ENCODE assay signal across 7 cellular contexts in genomic region chr17:81832608-81833159, GRCh38. TPM values are rescaled to one million over a fixed set of nuclear protein-coding genes. Genes with fewer than 3 reads are reported as not detected.
A peak's percentile ranks its signal among the peaks of the same experiment; 100 is the strongest.
DNase-seq lines count a peak whose midpoint lies in the region; ATAC-seq and TF ChIP-seq lines count a peak whose summit lies in the region.

No MANE protein-coding gene starts in this region.

- H3K27ac ChIP-seq in SK-N-MC (peak overlapping the region; percentile 83), caudate nucleus (ENCODE audit: low read depth, low read length) (peak overlapping the region; percentile 44), right lobe of liver (peak overlapping the region; percentile 31 to 71 (median 59))

- H3K9me3 ChIP-seq in SK-N-MC (ENCODE audit: low read depth, low read length) (no peaks in the 10 kb centered on the region), right lobe of liver (no peaks in the 10 kb centered on the region)

- TF ChIP-seq POLR2A in right lobe of liver (IDR thresholded peaks at IDR 0.05): no peak

- DNase-seq in SK-N-MC (ENCODE audit: low read depth, low spot score) (no peak), caudate nucleus (lab: John Stamatoyannopoulos, UW) (peak in 8 of 61 donors; percentile 11 to 56 (median 34)), right lobe of liver (peak in 1 of 3 donors; percentile 52), NCI-H2029 treated with DMSO at 0.1 percent for 48 hours (lab: John Stamatoyannopoulos, UW) (no peak)
- DNase-seq in stimulated activated CD8-positive, alpha-beta memory T cell treated with anti-CD3 and anti-CD28 coated beads, Interleukin-15, amount 100 ng/mL, for 4 hours (ENCODE audit: low read depth in 2 of 2): peak; percentile 11 to 39

- H3K36me3 ChIP-seq in SK-N-MC (ENCODE audit: insufficient read depth, low read length): no peaks in the 10 kb centered on the region
- H3K36me3 ChIP-seq in right lobe of liver: no peaks in the 10 kb centered on the region

- no peak for TF ChIP-seq CTCF in right lobe of liver (IDR thresholded peaks at IDR 0.05)

- ATAC-seq in GM18873 (IDR thresholded peaks at IDR 0.05; ENCODE audit: low FRiP score, unreplicated experiment): peak; percentile 29
- peak; percentile 36 for ATAC-seq in HG02938 (IDR thresholded peaks at IDR 0.05; ENCODE audit: unreplicated experiment)
- ATAC-seq in right lobe of liver: peak in 2 of 4 donors; percentile 5 to 9

- under 1% methylated on average over 24 of the region's 65 CpGs for WGBS in right lobe of liver (ENCODE audit: insufficient coverage, low coverage, low lambda C conversion rate, missing lambda C conversion rate)

- H3K4me3 ChIP-seq in SK-N-MC (peak overlapping the region; percentile 98), right lobe of liver (peak overlapping the region; percentile 86 to 91 (median 89))

- H3K4me1 ChIP-seq in right lobe of liver: peaks cover 0 to 18% (median 3%) of the 10 kb centered on the region in 4 donors

- intact Hi-C loops in right lobe of liver (cut with DNase I): no loop called here

- no peaks in the 10 kb centered on the region for H3K27me3 ChIP-seq in right lobe of liver

- H3K9ac ChIP-seq in SK-N-MC (ENCODE audit: insufficient read length): peak overlapping the region; percentile 90

RNA-seq across cellular contexts. Expression of gene MCRIP1, which starts 0.4 kb away (rescaled TPM):
- 10 to 100 TPM; 19.0 to 32.6 (median 25.7) TPM for total RNA-seq in right lobe of liver

RNA-seq across cellular contexts. Expression of gene PPP1R27, which starts 2.2 kb away (rescaled TPM):
- total RNA-seq in right lobe of liver: under 1 TPM in 3 of 6 experiments, not detected in 3; 0.27 to 0.62 (median 0.40) TPM

RNA-seq across cellular contexts. Expression of gene P4HB, which starts 27.7 kb away (rescaled TPM):
- 1,000 to 10,000 TPM in 5 of 6 experiments, 100 to 1,000 TPM in 1; 856 to 5,039 (median 1,455) TPM for total RNA-seq in right lobe of liver

RNA-seq across cellular contexts. Expression of gene GCGR, which starts 28.7 kb away (rescaled TPM):
- 100 to 1,000 TPM in 2 of 6 experiments, 10 to 100 TPM in 4; 39.5 to 146 (median 68.5) TPM for total RNA-seq in right lobe of liver

RNA-seq across cellular contexts. Expression of gene ARHGDIA, which starts 38.5 kb away (rescaled TPM):
- 100 to 1,000 TPM in 5 of 6 experiments, 10 to 100 TPM in 1; 92.4 to 162 (median 137) TPM for total RNA-seq in right lobe of liver

Comparison
In these comparisons a context has a peak if more than half of its experiments do, and no peak if none do; other contexts are left out.
1. DNase-seq: peak in stimulated activated CD8-positive, alpha-beta memory T cell treated with anti-CD3 and anti-CD28 coated beads, Interleukin-15, amount 100 ng/mL, for 4 hours (2 of 2); none in SK-N-MC (single experiment) and NCI-H2029 treated with DMSO at 0.1 percent for 48 hours (single experiment).
2. Peak in every context shown above with its lines, with median percentiles within 50 percentile points of each other: H3K27ac ChIP-seq.